ENCODE assay signal across 8 cellular contexts in genomic region chr22:36528336-36528735, GRCh38. TPM values are rescaled to one million over a fixed set of nuclear protein-coding genes. Genes with fewer than 3 reads are reported as not detected.
DNase-seq lines count a peak whose midpoint lies in the region; ATAC-seq, FAIRE-seq and TF ChIP-seq lines count a peak whose summit lies in the region.

No MANE protein-coding gene starts in this region.

- H3K4me1 Mint-ChIP-seq in brain, result peaks cover 26% of the 10 kb centered on the region

- FAIRE-seq in GM12891 (lab: Jason Lieb, UNC), result no peak

- H3K27ac ChIP-seq in C4-2B (peak overlapping the region; percentile 96), thyroid gland (peak overlapping the region; percentile 84 to 96 (median 91))

- no peak for TF ChIP-seq CTCF in C4-2B (conservative IDR thresholded peaks at IDR 0.05)
- no peak for TF ChIP-seq CTCF in LNCaP clone FGC (IDR thresholded peaks at IDR 0.05; ENCODE audit: control insufficient read depth, extremely low read depth, insufficient read depth)
- no peak for TF ChIP-seq CTCF in brain (conservative IDR thresholded peaks at IDR 0.05)
- TF ChIP-seq CTCF in lower leg skin (IDR thresholded peaks at IDR 0.05), result no peak
- no peak for TF ChIP-seq CTCF in thyroid gland (IDR thresholded peaks at IDR 0.05)

- no peak for ATAC-seq in HG03520 (IDR thresholded peaks at IDR 0.05; ENCODE audit: unreplicated experiment)
- ATAC-seq in HG02610 (IDR thresholded peaks at IDR 0.05; ENCODE audit: unreplicated experiment), result no peak

- TF ChIP-seq POLR2A in lower leg skin (IDR thresholded peaks at IDR 0.05) (no peak), thyroid gland (IDR thresholded peaks at IDR 0.05) (no peak), GM12891 (IDR thresholded peaks at IDR 0.05; ENCODE audit: low read depth, low read length) (no peak)

- WGBS in lower leg skin, 2 donors, result 1 to 2% methylated on average over 8 of the region's 8 CpGs
- 1 to 5% methylated on average over 8 of the region's 8 CpGs for WGBS in thyroid gland, 2 donors

- no peaks in the 10 kb centered on the region for H3K9me3 ChIP-seq in thyroid gland

- intact Hi-C loops in lower leg skin (cut with DNase I; ENCODE audit: low total_unique reads) (no loop called here), thyroid gland (cut with DNase I) (no loop called here)

- H3K4me3 Mint-ChIP-seq in brain, result peak overlapping the region; percentile 93 to 98 (median 96)

- peaks cover 8% of the 10 kb centered on the region for H3K27me3 Mint-ChIP-seq in brain

- peaks cover 26 to 28% of the 10 kb centered on the region in 2 donors for H3K36me3 ChIP-seq in thyroid gland

- peak overlapping the region; percentile 97 to 99 (median 99) for H3K27ac Mint-ChIP-seq in brain

- no peaks in the 10 kb centered on the region for H3K27me3 ChIP-seq in thyroid gland

- peaks cover 3 to 6% (median 3%) of the 10 kb centered on the region in 5 experiments for H3K9me3 Mint-ChIP-seq in brain

- H3K4me3 ChIP-seq in LNCaP clone FGC (ENCODE audit: low read depth, low read length) (peak overlapping the region; percentile 86), lower leg skin (ENCODE audit: low read depth, poor library complexity, severe bottlenecking) (peak overlapping the region; percentile 93), thyroid gland (replicated peaks in 1 of 3) (peak overlapping the region; percentile 53 to 99 (median 94))

- H3K4me1 ChIP-seq in thyroid gland, result peaks cover 7 to 16% of the 10 kb centered on the region in 2 donors

- DNase-seq in LNCaP clone FGC (ENCODE audit: low read depth) (no peak), lower leg skin (ENCODE audit: low spot score in 2 of 2) (no peak), thyroid gland (peak in 1 of 2 donors; percentile 28), GM12891 (ENCODE audit: insufficient read length, low spot score) (no peak)

- H3K36me3 Mint-ChIP-seq in brain, result peaks cover 35% of the 10 kb centered on the region

TF ChIP-seq in GM12891, 5 proteins besides CTCF, POLR2A, EP300 and RAD21:
- TF ChIP-seq POLR2AphosphoS5 (IDR thresholded peaks at IDR 0.05; ENCODE audit: low read depth, low read length), result no peak
- no peak for TF ChIP-seq POU2F2 (IDR thresholded peaks at IDR 0.05; ENCODE audit: low read depth, low read length)
- TF ChIP-seq PAX5 (IDR thresholded peaks at IDR 0.05; ENCODE audit: insufficient read depth, low read length, severe bottlenecking), result no peak
- TF ChIP-seq TAF1 (IDR thresholded peaks at IDR 0.05; ENCODE audit: low read depth, low read length), result no peak
- TF ChIP-seq SPI1 (IDR thresholded peaks at IDR 0.05; ENCODE audit: low read depth, low read length), result no peak
TF ChIP-seq in GM12891: peak in this region for 0.

RNA-seq across cellular contexts. Expression of gene EIF3D, which starts 0.6 kb away (rescaled TPM):
- polyA plus RNA-seq in brain (ENCODE audit: insufficient read depth, low read depth, low replicate concordance), result 173 TPM
- total RNA-seq in lower leg skin (100 to 1,000 TPM; 305 to 489 (median 386) TPM), thyroid gland (100 to 1,000 TPM; 213 to 427 (median 309) TPM)
- 325 TPM for polyA plus RNA-seq in GM12891 (2012; ENCODE audit: low read depth, missing spikeins)

RNA-seq across cellular contexts. Expression of gene FOXRED2, which starts 21.5 kb away (rescaled TPM):
- polyA plus RNA-seq in brain (ENCODE audit: insufficient read depth, low read depth, low replicate concordance), result 95.4 TPM
- 10 to 100 TPM in 3 of 4 donors, 1 to 10 TPM in 1; 9.1 to 18.5 (median 14.6) TPM for total RNA-seq in lower leg skin
- total RNA-seq in thyroid gland, result 10 to 100 TPM in 2 of 4 donors, 1 to 10 TPM in 2; 5.9 to 12.8 (median 9.4) TPM
- polyA plus RNA-seq in GM12891 (2012; ENCODE audit: low read depth, missing spikeins), result 4.2 TPM

RNA-seq across cellular contexts. Expression of gene TXN2, which starts 46.9 kb away (rescaled TPM):
- polyA plus RNA-seq in brain (ENCODE audit: insufficient read depth, low read depth, low replicate concordance), result 126 TPM
- total RNA-seq in lower leg skin (10 to 100 TPM; 45.6 to 56.7 (median 52.2) TPM), thyroid gland (100 to 1,000 TPM in 1 of 4 donors, 10 to 100 TPM in 3; 56.7 to 115 (median 75.6) TPM)
- 146 TPM for polyA plus RNA-seq in GM12891 (2012; ENCODE audit: low read depth, missing spikeins)
